33 cellular contexts compared by ENCODE assay signal in genomic region chr20:38393259-38393658, GRCh38. TPM values are rescaled to one million over a fixed set of nuclear protein-coding genes. Genes with fewer than 3 reads are reported as not detected.
"Had no signal": no experiment of that assay in that cellular context is flagged by ENCODE, and none has a peak within 500 bp of the region (broad histone marks: within the 10 kb centered on the region; RNA-seq: fewer than 3 reads in every experiment).

No MANE protein-coding gene starts in this region.

- H3K36me3 ChIP-seq: adrenal gland, breast epithelium had no signal

- H3K4me3 ChIP-seq: adrenal gland, body of pancreas, breast epithelium had no signal

- H3K27ac ChIP-seq: adrenal gland, body of pancreas, breast epithelium, VCaP had no signal

- ATAC-seq: activated naive CD4-positive, alpha-beta T cell treated with anti-CD3 and anti-CD28 coated beads, Interleukin-2, amount 50 U/mL, for 72 hours; activated T-cell treated with anti-CD3 and anti-CD28 coated beads, Interleukin-2, amount 50 U/mL, for 4 hours; body of pancreas had no signal

- H3K27me3 ChIP-seq: adrenal gland, body of pancreas, breast epithelium had no signal

- H3K9me3 ChIP-seq: adrenal gland, body of pancreas, breast epithelium had no signal

- H3K4me1 ChIP-seq: adrenal gland, breast epithelium had no signal

- FAIRE-seq: astrocyte had no signal

- DNase-seq: activated B cell treated with CpG ODN at 0.5 μM for 24 hours; activated CD4-positive, alpha-beta memory T cell treated with anti-CD3 and anti-CD28 coated beads for 36 hours; activated CD4-positive, alpha-beta T cell treated with anti-CD3 and anti-CD28 coated beads for 4 hours; activated CD4-positive, alpha-beta T cell treated with anti-CD3 and anti-CD28 coated beads, Interleukin-2, amount 50 U/mL, for 1 hour; activated CD4-positive, CD25-positive, alpha-beta regulatory T cell treated with anti-CD3 and anti-CD28 coated beads, Interleukin-2, amount 50 U/mL, for 72 hours; activated CD8-positive, alpha-beta memory T cell treated with anti-CD3 and anti-CD28 coated beads, Interleukin-2, amount 50 U/mL, for 4 hours; activated gamma-delta T cell treated with Interleukin-2 at 50 U/mL for 16 hours; activated naive CD4-positive, alpha-beta T cell treated with anti-CD3 and anti-CD28 coated beads for 36 hours; activated T-cell treated with anti-CD3 and anti-CD28 coated beads for 4 hours; activated T-cell treated with anti-CD3 and anti-CD28 coated beads, Interleukin-2, amount 50 U/mL, for 4 hours; adrenal gland; body of pancreas; NCI-H1092 treated with DMSO at 0.1 percent for 48 hours; NCI-H146; NCI-H187; NCI-H2081; NCI-H2171 treated with DMSO at 0.1 percent for 48 hours; NCI-H2227 treated with DMSO at 0.1 percent for 48 hours; NCI-H446 treated with DMSO at 0.1 percent for 48 hours; NCI-H524; NCI-H69; NK-92 treated with Interleukin-12 subunit alpha and Interleukin-12 subunit beta, amount 100 ng/mL, for 24 hours; OCI-M1; Right ventricle myocardium superior; SW 1271; T-helper 1 cell; T-helper 2 cell; T-helper 9 cell had no signal

RNA-seq across cellular contexts. Expression of gene LBP, which starts 47.0 kb away (rescaled TPM):
- total RNA-seq: activated B cell treated with CpG ODN at 0.5 μM for 24 hours; activated CD4-positive, alpha-beta memory T cell treated with anti-CD3 and anti-CD28 coated beads for 36 hours; activated naive CD4-positive, alpha-beta T cell treated with anti-CD3 and anti-CD28 coated beads for 36 hours; activated naive CD4-positive, alpha-beta T cell treated with anti-CD3 and anti-CD28 coated beads, Interleukin-2, amount 50 U/mL, for 72 hours; activated T-helper 1 cell treated with anti-CD3 and anti-CD28 coated beads, Interleukin-12 subunit alpha, Interleukin-12 subunit beta, Interleukin-2, Interleukin-4 antibody, amounts not matched to agents 30 ng/mL and 10 ng/mL and 1 ng/mL, durations not matched to agents 14 hours and 24 hours and 36 hours; astrocyte; Right ventricle myocardium superior had no signal
